Comparison of ENCODE assay signal across 1 cellular context in genomic region chr19:44093931-44094765, GRCh38.
TF ChIP-seq lines count a peak whose summit lies in the region.

Gene ZNF224, plus strand, starts transcription at chr19:44094361. Its CDS starts 3,513 bp downstream, at chr19:44097874.

TF ChIP-seq in HepG2, 621 proteins besides CTCF, POLR2A, EP300 and RAD21 (continued from another document and continues in another):
- TF ChIP-seq ARID4A (CRISPR knock-in tag; IDR thresholded peaks at IDR 0.05; ENCODE audit: borderline replicate concordance) (peak; percentile 91), ZSCAN31 (CRISPR knock-in tag; IDR thresholded peaks at IDR 0.05; ENCODE audit: low read depth) (no peak), SRF (IDR thresholded peaks at IDR 0.05; ENCODE audit: low read depth, low read length) (0 out of 2 replicates have a peak, but pooled peaks have one; percentile 37), SYNCRIP (IDR thresholded peaks at IDR 0.05; ENCODE audit: insufficient read depth, low read depth, low read length) (no peak), CREM (IDR thresholded peaks at IDR 0.05) (peak; percentile 99), CREM (CRISPR knock-in tag; IDR thresholded peaks at IDR 0.05) (no peak), KDM3A (CRISPR knock-in tag; IDR thresholded peaks at IDR 0.05; ENCODE audit: low read depth) (no peak), MED1 (CRISPR knock-in tag; IDR thresholded peaks at IDR 0.05) (peak; percentile 66), SP4 (CRISPR knock-in tag; IDR thresholded peaks at IDR 0.05) (peak; percentile 42; the same call in 1 of the 2 replicates), LRRFIP1 (CRISPR knock-in tag; conservative IDR thresholded peaks at IDR 0.05) (no peak), ELF4 (CRISPR knock-in tag; IDR thresholded peaks at IDR 0.05; ENCODE audit: borderline replicate concordance) (no peak), SALL2 (CRISPR knock-in tag; IDR thresholded peaks at IDR 0.05) (no peak), ZNF841 (CRISPR knock-in tag; IDR thresholded peaks at IDR 0.05; ENCODE audit: borderline replicate concordance) (no peak), RARA (CRISPR knock-in tag; IDR thresholded peaks at IDR 0.05) (peak; percentile 18; the same call in 1 of the 2 replicates), ZBTB37 (CRISPR knock-in tag; IDR thresholded peaks at IDR 0.05) (no peak), ASH2L (IDR thresholded peaks at IDR 0.05; ENCODE audit: insufficient read length, low read depth, low read length) (peak; percentile 35), HOXA5 (CRISPR knock-in tag; IDR thresholded peaks at IDR 0.05) (peak; percentile 70; the same call in 1 of the 2 replicates), MED13 (CRISPR knock-in tag; IDR thresholded peaks at IDR 0.05) (0 out of 2 replicates have a peak, but pooled peaks have one; percentile 37), ZNF263 (CRISPR knock-in tag; IDR thresholded peaks at IDR 0.05) (no peak), ZBTB43 (CRISPR knock-in tag; conservative IDR thresholded peaks at IDR 0.05) (peak; percentile 16; the same call in 1 of the 2 replicates), ZNF510 (CRISPR knock-in tag; IDR thresholded peaks at IDR 0.05; ENCODE audit: low read depth) (no peak), RFX3 (CRISPR knock-in tag; IDR thresholded peaks at IDR 0.05) (no peak), E2F1 (CRISPR knock-in tag; IDR thresholded peaks at IDR 0.05) (peak; percentile 91), SOX6 (IDR thresholded peaks at IDR 0.05) (no peak), SOX6 (CRISPR knock-in tag; IDR thresholded peaks at IDR 0.05) (peak; percentile 24; the same call in 1 of the 2 replicates), YEATS4 (CRISPR knock-in tag; IDR thresholded peaks at IDR 0.05; ENCODE audit: borderline replicate concordance) (peak; percentile 55), ZNF431 (CRISPR knock-in tag; IDR thresholded peaks at IDR 0.05; ENCODE audit: borderline replicate concordance, low read depth) (no peak), SMC3 (IDR thresholded peaks at IDR 0.05; ENCODE audit: low read length) (no peak), FOSL2 (CRISPR knock-in tag; IDR thresholded peaks at IDR 0.05) (no peak), JUND (CRISPR knock-in tag; IDR thresholded peaks at IDR 0.05) (no peak), ZNF704 (CRISPR knock-in tag; IDR thresholded peaks at IDR 0.05; ENCODE audit: borderline replicate concordance) (no peak; the same call in 1 of the 2 replicates), ZBTB38 (CRISPR knock-in tag; IDR thresholded peaks at IDR 0.05) (peak; percentile 61; the same call in 1 of the 2 replicates), RELA (CRISPR knock-in tag; IDR thresholded peaks at IDR 0.05) (no peak), ZNF329 (CRISPR knock-in tag; IDR thresholded peaks at IDR 0.05; ENCODE audit: low read depth) (no peak), USF2 (IDR thresholded peaks at IDR 0.05; ENCODE audit: low read depth, low read length) (no peak), USF2 (CRISPR knock-in tag; IDR thresholded peaks at IDR 0.05; ENCODE audit: borderline replicate concordance) (no peak), NFIB (CRISPR knock-in tag; IDR thresholded peaks at IDR 0.05; ENCODE audit: borderline replicate concordance) (no peak), DPF2 (CRISPR knock-in tag; IDR thresholded peaks at IDR 0.05; ENCODE audit: borderline replicate concordance, low read depth) (no peak), NFKB2 (CRISPR knock-in tag; IDR thresholded peaks at IDR 0.05; ENCODE audit: borderline replicate concordance) (no peak), ZBTB26 (CRISPR knock-in tag; IDR thresholded peaks at IDR 0.05; ENCODE audit: borderline replicate concordance) (peak; percentile 46; the same call in 1 of the 2 replicates), ZNF616 (CRISPR knock-in tag; IDR thresholded peaks at IDR 0.05; ENCODE audit: low read depth) (no peak), KLF16 (CRISPR knock-in tag; IDR thresholded peaks at IDR 0.05) (peak in 1 of 2 experiments; percentile 57; a peak in 2 of 4 replicates), ZNF543 (CRISPR knock-in tag; IDR thresholded peaks at IDR 0.05) (no peak), ZNF362 (CRISPR knock-in tag; IDR thresholded peaks at IDR 0.05; ENCODE audit: borderline replicate concordance) (no peak; the same call in 1 of the 2 replicates), REPIN1 (CRISPR knock-in tag; IDR thresholded peaks at IDR 0.05; ENCODE audit: borderline replicate concordance, low read depth) (no peak), CSRNP1 (CRISPR knock-in tag; IDR thresholded peaks at IDR 0.05) (0 out of 2 replicates have a peak, but pooled peaks have one; percentile 43), ZNF430 (CRISPR knock-in tag; IDR thresholded peaks at IDR 0.05) (peak; percentile 69; the same call in 1 of the 2 replicates), GATAD2A (CRISPR knock-in tag; IDR thresholded peaks at IDR 0.05) (peak; percentile 73)
